1 cellular context compared by ENCODE assay signal in the genomic region with DNA sequence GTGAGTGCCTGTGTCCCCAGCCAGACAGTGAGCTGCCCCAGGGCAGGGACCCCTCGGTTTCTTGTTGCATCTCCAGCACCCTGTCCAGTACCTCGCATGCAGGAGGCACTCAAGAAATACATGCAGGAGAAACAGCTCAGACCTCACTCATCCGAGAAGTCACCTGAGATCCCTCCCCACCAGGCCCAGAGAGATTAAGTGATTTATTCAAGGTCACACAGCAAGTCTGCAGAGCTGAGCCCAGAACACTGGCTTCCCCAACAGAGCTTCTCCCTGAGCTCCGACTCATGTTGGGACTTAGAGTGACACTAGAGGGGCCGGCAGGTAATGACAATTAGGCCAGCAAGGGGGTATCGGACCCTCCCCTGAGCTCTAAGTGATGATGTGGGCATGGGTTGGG.
TF ChIP-seq lines count a peak whose summit lies in the region.

No MANE protein-coding gene starts in this region.

TF ChIP-seq in H1, 55 proteins besides CTCF, POLR2A, EP300 and RAD21:
- TF ChIP-seq KDM1A (IDR thresholded peaks at IDR 0.05; ENCODE audit: borderline replicate concordance, low read length) (peak; percentile 39; the same call in 1 of the 2 replicates), KDM5A (IDR thresholded peaks at IDR 0.05; ENCODE audit: low read length) (no peak), BRCA1 (IDR thresholded peaks at IDR 0.05; ENCODE audit: low read depth, low read length) (no peak), SIX5 (IDR thresholded peaks at IDR 0.05; ENCODE audit: low read depth, low read length) (no peak), NANOG (IDR thresholded peaks at IDR 0.05; ENCODE audit: insufficient read depth, low read depth, low read length, poor library complexity, severe bottlenecking) (no peak), BCL11A (IDR thresholded peaks at IDR 0.05; ENCODE audit: low read depth in 2 of 2, low read length in 2 of 2) (no peak)
- TF ChIP-seq, protein P1, sequence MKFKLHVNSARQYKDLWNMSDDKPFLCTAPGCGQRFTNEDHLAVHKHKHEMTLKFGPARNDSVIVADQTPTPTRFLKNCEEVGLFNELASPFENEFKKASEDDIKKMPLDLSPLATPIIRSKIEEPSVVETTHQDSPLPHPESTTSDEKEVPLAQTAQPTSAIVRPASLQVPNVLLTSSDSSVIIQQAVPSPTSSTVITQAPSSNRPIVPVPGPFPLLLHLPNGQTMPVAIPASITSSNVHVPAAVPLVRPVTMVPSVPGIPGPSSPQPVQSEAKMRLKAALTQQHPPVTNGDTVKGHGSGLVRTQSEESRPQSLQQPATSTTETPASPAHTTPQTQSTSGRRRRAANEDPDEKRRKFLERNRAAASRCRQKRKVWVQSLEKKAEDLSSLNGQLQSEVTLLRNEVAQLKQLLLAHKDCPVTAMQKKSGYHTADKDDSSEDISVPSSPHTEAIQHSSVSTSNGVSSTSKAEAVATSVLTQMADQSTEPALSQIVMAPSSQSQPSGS (IDR thresholded peaks at IDR 0.05; ENCODE audit: low read length): no peak
